In genomic region chr12:4992881-4993280, GRCh38 we compare ENCODE assay signal across 23 cellular contexts. TPM values are rescaled to one million over a fixed set of nuclear protein-coding genes. Genes with fewer than 3 reads are reported as not detected.
A peak's percentile ranks its signal among the peaks of the same experiment; 100 is the strongest.
DNase-seq lines count a peak whose midpoint lies in the region; TF ChIP-seq lines count a peak whose summit lies in the region.
"Had no signal": no experiment of that assay in that cellular context is flagged by ENCODE, and none has a peak within 500 bp of the region (broad histone marks: within the 10 kb centered on the region; RNA-seq: fewer than 3 reads in every experiment).

No MANE protein-coding gene starts in this region.

- H3K9me3 ChIP-seq in adipocyte (ENCODE audit: control insufficient read depth, low read length) (no peaks in the 10 kb centered on the region), sigmoid colon (no peaks in the 10 kb centered on the region)
- H3K9me3 ChIP-seq: BLaER1 treated with 17β-estradiol and CSF1 and Interleukin-3, amounts not matched to agents 10 nM and 100 nM; Caco-2 had no signal

- WGBS in sigmoid colon, 2 donors: 64 to 85% methylated on average over 4 of the region's 4 CpGs

- no peak overlapping the region for H3K4me3 ChIP-seq in adipocyte (ENCODE audit: low read length)
- no peak overlapping the region for H3K4me3 ChIP-seq in sigmoid colon
- H3K4me3 ChIP-seq: BLaER1 treated with 17β-estradiol and CSF1 and Interleukin-3, amounts not matched to agents 10 nM and 100 nM; GM12878 had no signal

- intact Hi-C loops in sigmoid colon (cut with DNase I): no loop called here

- no peak overlapping the region for H3K27ac ChIP-seq in RWPE1
- no peak overlapping the region for H3K27ac ChIP-seq in sigmoid colon
- H3K27ac ChIP-seq: BLaER1 treated with 17β-estradiol and CSF1 and Interleukin-3, amounts not matched to agents 10 nM and 100 nM; C4-2B had no signal

- H3K36me3 ChIP-seq in adipocyte (ENCODE audit: control insufficient read depth, insufficient read depth, low read length, severe bottlenecking) (no peaks in the 10 kb centered on the region), sigmoid colon (no peaks in the 10 kb centered on the region)
- H3K36me3 ChIP-seq: BLaER1 treated with 17β-estradiol and CSF1 and Interleukin-3, amounts not matched to agents 10 nM and 100 nM had no signal

- POLR2A ChIA-PET in RWPE1 (lab: Yijun Ruan, JAX; ENCODE audit: low non-redundant PET): no interaction called here

- DNase-seq in EH (ENCODE audit: low read depth) (peak; percentile 22), adipocyte (ENCODE audit: low read depth) (peak; percentile 53), fibroblast of peridontal ligament (ENCODE audit: extremely low read depth) (peak; percentile 56), RWPE1 (ENCODE audit: low spot score) (no peak), sigmoid colon (no peak), NCI-H748 treated with DMSO at 0.1 percent for 48 hours (lab: John Stamatoyannopoulos, UW) (no peak)
- DNase-seq: 8988T; ACHN; AML-193; Caco-2; Calu3; CD4-positive, alpha-beta T cell; CD8-positive, alpha-beta T cell; DMS79 treated with DMSO at 0.1 percent for 48 hours; EL; GDM1 had no signal

- CTCF ChIA-PET in RWPE1 (lab: Yijun Ruan, JAX): no interaction called here

- no peak for TF ChIP-seq EP300 in sigmoid colon (IDR thresholded peaks at IDR 0.05)

- TF ChIP-seq POLR2A in sigmoid colon (IDR thresholded peaks at IDR 0.05): no peak

- TF ChIP-seq CTCF in RWPE1 (conservative IDR thresholded peaks at IDR 0.05; ENCODE audit: low read depth): no peak
- TF ChIP-seq CTCF in sigmoid colon (IDR thresholded peaks at IDR 0.05): no peak

- H3K4me1 ChIP-seq in adipocyte (ENCODE audit: control insufficient read depth, insufficient read depth, low read length) (peaks cover 16% of the 10 kb centered on the region), sigmoid colon (peaks cover 0 to 8% (median 7%) of the 10 kb centered on the region in 4 donors)
- H3K4me1 ChIP-seq: BLaER1 treated with 17β-estradiol and CSF1 and Interleukin-3, amounts not matched to agents 10 nM and 100 nM; Caco-2 had no signal

- H3K9ac ChIP-seq in adipocyte (ENCODE audit: low read length): no peak overlapping the region
- H3K9ac ChIP-seq: BLaER1 treated with 17β-estradiol and CSF1 and Interleukin-3, amounts not matched to agents 10 nM and 100 nM had no signal

- no peaks in the 10 kb centered on the region for H3K27me3 ChIP-seq in adipocyte (replicated peaks; ENCODE audit: control insufficient read depth, insufficient read depth, low read length)
- no peaks in the 10 kb centered on the region for H3K27me3 ChIP-seq in sigmoid colon
- H3K27me3 ChIP-seq: BLaER1 treated with 17β-estradiol and CSF1 and Interleukin-3, amounts not matched to agents 10 nM and 100 nM had no signal

RNA-seq across cellular contexts. Expression of gene KCNA5, which starts 50.8 kb away (rescaled TPM):
- total RNA-seq in sigmoid colon: 10 to 100 TPM in 1 of 4 donors, 1 to 10 TPM in 3; 2.2 to 20.2 (median 5.8) TPM
- polyA plus RNA-seq in sigmoid colon: under 1 TPM in 2 of 3 donors, not detected in 1; 0.45 to 0.60 TPM
- total RNA-seq: A673; Caco-2; Calu3; CD4-positive, alpha-beta T cell; CD8-positive, alpha-beta T cell; G401 had no signal
- polyA plus RNA-seq: AG04450, BJ had no signal

Comparison
In these comparisons a context has a peak if more than half of its experiments do, and no peak if none do; other contexts are left out.
1. DNase-seq: peak in EH (single experiment), adipocyte (single experiment) and fibroblast of peridontal ligament (single experiment); none in RWPE1 (single experiment), sigmoid colon (single experiment) and NCI-H748 treated with DMSO at 0.1 percent for 48 hours (single experiment).